Comparison of ENCODE assay signal across 11 cellular contexts in genomic region chr1:201015551-201016091, GRCh38. TPM values are rescaled to one million over a fixed set of nuclear protein-coding genes. Genes with fewer than 3 reads are reported as not detected.
A peak's percentile ranks its signal among the peaks of the same experiment; 100 is the strongest.
DNase-seq lines count a peak whose midpoint lies in the region; ATAC-seq and TF ChIP-seq lines count a peak whose summit lies in the region.
"Had no signal": no experiment of that assay in that cellular context is flagged by ENCODE, and none has a peak within 500 bp of the region (broad histone marks: within the 10 kb centered on the region; RNA-seq: fewer than 3 reads in every experiment).

No MANE protein-coding gene starts in this region.

- peaks cover 76% of the 10 kb centered on the region for H3K4me1 Mint-ChIP-seq in dendritic cell treated with granulocyte-macrophage colony-stimulating factor and Interleukin-4, amounts not matched to agents 40 ng/mL and 50 ng/mL, for 4 days (ENCODE audit: low read depth)
- peaks cover 34% of the 10 kb centered on the region for H3K4me1 Mint-ChIP-seq in osteocyte (ENCODE audit: unreplicated experiment)

- no peaks in the 10 kb centered on the region for H3K9me3 Mint-ChIP-seq in dendritic cell treated with granulocyte-macrophage colony-stimulating factor and Interleukin-4, amounts not matched to agents 40 ng/mL and 50 ng/mL, for 4 days
- H3K9me3 Mint-ChIP-seq in osteocyte (ENCODE audit: unreplicated experiment): no peaks in the 10 kb centered on the region

- DNase-seq in activated CD4-positive, CD25-positive, alpha-beta regulatory T cell treated with anti-CD3 and anti-CD28 coated beads, Interleukin-2, amount 50 U/mL, for 72 hours: no peak
- DNase-seq in uterus: no peak
- DNase-seq in osteocyte (ENCODE audit: extremely low spot score, unreplicated experiment): no peak
- no peak for DNase-seq in BE2C
- DNase-seq: NCI-H526 treated with DMSO at 0.1 percent for 48 hours; stimulated activated CD4-positive, alpha-beta T cell treated with anti-CD3 and anti-CD28 coated beads, Interleukin-15, amount 100 ng/mL, for 24 hours had no signal

- TF ChIP-seq CTCF in uterus (IDR thresholded peaks at IDR 0.05): no peak
- no peak for TF ChIP-seq CTCF in osteocyte (IDR thresholded peaks at IDR 0.05)
- no peak for TF ChIP-seq CTCF in BE2C (IDR thresholded peaks at IDR 0.05; ENCODE audit: low read depth, low read length)

- intact Hi-C loops in dendritic cell treated with granulocyte-macrophage colony-stimulating factor and Interleukin-4, amounts not matched to agents 40 ng/mL and 50 ng/mL, for 4 days (cut with micrococcal nuclease): no loop called here
- intact Hi-C loops in uterus (cut with DNase I; ENCODE audit: low total_unique reads): no loop called here

- H3K27me3 Mint-ChIP-seq in dendritic cell treated with granulocyte-macrophage colony-stimulating factor and Interleukin-4, amounts not matched to agents 40 ng/mL and 50 ng/mL, for 4 days: peaks cover 23% of the 10 kb centered on the region
- H3K27me3 Mint-ChIP-seq in osteocyte (ENCODE audit: unreplicated experiment): peaks cover 2% of the 10 kb centered on the region

- H3K4me1 ChIP-seq in skeletal muscle tissue (ENCODE audit: control insufficient read depth in 3 of 3, insufficient read depth in 3 of 3, low read length in 3 of 3) (peaks cover 26 to 33% (median 30%) of the 10 kb centered on the region in 3 donors), uterus (peaks cover 0 to 6% of the 10 kb centered on the region in 2 donors), BE2C (peaks cover 23% of the 10 kb centered on the region)

- H3K27ac Mint-ChIP-seq in dendritic cell treated with granulocyte-macrophage colony-stimulating factor and Interleukin-4, amounts not matched to agents 40 ng/mL and 50 ng/mL, for 4 days: peak overlapping the region; percentile 73
- H3K27ac Mint-ChIP-seq in osteocyte (ENCODE audit: unreplicated experiment): no peak overlapping the region

- H3K36me3 Mint-ChIP-seq in dendritic cell treated with granulocyte-macrophage colony-stimulating factor and Interleukin-4, amounts not matched to agents 40 ng/mL and 50 ng/mL, for 4 days (ENCODE audit: low read depth): no peaks in the 10 kb centered on the region
- no peaks in the 10 kb centered on the region for H3K36me3 Mint-ChIP-seq in osteocyte (ENCODE audit: unreplicated experiment)

- no peak overlapping the region for H3K27ac ChIP-seq in skeletal muscle tissue (ENCODE audit: low read depth, low read length)
- no peak overlapping the region for H3K27ac ChIP-seq in uterus
- H3K27ac ChIP-seq: transverse colon had no signal

- peaks cover 0 to 46% (median 4%) of the 10 kb centered on the region in 3 donors for H3K27me3 ChIP-seq in skeletal muscle tissue (ENCODE audit: control insufficient read depth in 3 of 3, insufficient read depth in 3 of 3, low read length in 3 of 3)
- no peaks in the 10 kb centered on the region for H3K27me3 ChIP-seq in uterus
- peaks cover 90% of the 10 kb centered on the region for H3K27me3 ChIP-seq in BE2C
- H3K27me3 ChIP-seq: transverse colon had no signal

- peak overlapping the region; percentile 47 to 60 (median 48) for H3K9ac ChIP-seq in skeletal muscle tissue (ENCODE audit: low read depth in 1 of 3, low read length in 3 of 3)

- TF ChIP-seq POLR2A in uterus (IDR thresholded peaks at IDR 0.05): no peak

- H3K36me3 ChIP-seq in skeletal muscle tissue (ENCODE audit: control insufficient read depth in 3 of 3, insufficient read depth in 3 of 3, low read length in 3 of 3) (no peaks in the 10 kb centered on the region), uterus (no peaks in the 10 kb centered on the region), BE2C (no peaks in the 10 kb centered on the region)
- H3K36me3 ChIP-seq: transverse colon had no signal

- H3K9me3 ChIP-seq in skeletal muscle tissue (ENCODE audit: control insufficient read depth in 3 of 3, low read length in 3 of 3) (no peaks in the 10 kb centered on the region), uterus (no peaks in the 10 kb centered on the region), BE2C (no peaks in the 10 kb centered on the region)
- H3K9me3 ChIP-seq: transverse colon had no signal

- peak; percentile 57 to 62 for ATAC-seq in activated CD4-positive, CD25-positive, alpha-beta regulatory T cell treated with anti-CD3 and anti-CD28 coated beads, Interleukin-2, amount 50 U/mL, for 24 hours
- peak; percentile 41 for ATAC-seq in SK-N-SH treated with all-trans-retinoic acid at 6 μM for 48 hours

- H3K4me3 ChIP-seq in skeletal muscle tissue (ENCODE audit: low read length in 3 of 3): peak overlapping the region in 1 of 3 donors; percentile 15
- no peak overlapping the region for H3K4me3 ChIP-seq in uterus
- H3K4me3 ChIP-seq in BE2C (ENCODE audit: low read depth, low read length): no peak overlapping the region
- H3K4me3 ChIP-seq: transverse colon had no signal

- no peak overlapping the region for H3K4me3 Mint-ChIP-seq in dendritic cell treated with granulocyte-macrophage colony-stimulating factor and Interleukin-4, amounts not matched to agents 40 ng/mL and 50 ng/mL, for 4 days
- no peak overlapping the region for H3K4me3 Mint-ChIP-seq in osteocyte (ENCODE audit: unreplicated experiment)

TF ChIP-seq in SK-N-SH treated with all-trans-retinoic acid at 6 μM for 48 hours, 23 proteins besides CTCF, POLR2A, EP300 and RAD21:
- TF ChIP-seq ZFP30 (CRISPR knock-in tag; IDR thresholded peaks at IDR 0.05) (no peak), TCF4 (CRISPR knock-in tag; IDR thresholded peaks at IDR 0.05; ENCODE audit: borderline replicate concordance) (no peak), CREB5 (CRISPR knock-in tag; IDR thresholded peaks at IDR 0.05; ENCODE audit: low read depth) (no peak), BACH2 (CRISPR knock-in tag; IDR thresholded peaks at IDR 0.05; ENCODE audit: borderline replicate concordance) (no peak)

RNA-seq across cellular contexts. Expression of gene KIF21B, which starts 7.9 kb away (rescaled TPM):
- total RNA-seq in skeletal muscle tissue (1.0 TPM), uterus (10 to 100 TPM in 1 of 4 donors, 1 to 10 TPM in 2, under 1 TPM in 1; 0.29 to 11.3 (median 2.4) TPM), osteocyte (0.63 and 0.97 TPM in 2 replicates)
- 0.14 TPM for polyA plus RNA-seq in BE2C (2012; ENCODE audit: insufficient read depth, insufficient read length, low read depth)
